In the genomic region with DNA sequence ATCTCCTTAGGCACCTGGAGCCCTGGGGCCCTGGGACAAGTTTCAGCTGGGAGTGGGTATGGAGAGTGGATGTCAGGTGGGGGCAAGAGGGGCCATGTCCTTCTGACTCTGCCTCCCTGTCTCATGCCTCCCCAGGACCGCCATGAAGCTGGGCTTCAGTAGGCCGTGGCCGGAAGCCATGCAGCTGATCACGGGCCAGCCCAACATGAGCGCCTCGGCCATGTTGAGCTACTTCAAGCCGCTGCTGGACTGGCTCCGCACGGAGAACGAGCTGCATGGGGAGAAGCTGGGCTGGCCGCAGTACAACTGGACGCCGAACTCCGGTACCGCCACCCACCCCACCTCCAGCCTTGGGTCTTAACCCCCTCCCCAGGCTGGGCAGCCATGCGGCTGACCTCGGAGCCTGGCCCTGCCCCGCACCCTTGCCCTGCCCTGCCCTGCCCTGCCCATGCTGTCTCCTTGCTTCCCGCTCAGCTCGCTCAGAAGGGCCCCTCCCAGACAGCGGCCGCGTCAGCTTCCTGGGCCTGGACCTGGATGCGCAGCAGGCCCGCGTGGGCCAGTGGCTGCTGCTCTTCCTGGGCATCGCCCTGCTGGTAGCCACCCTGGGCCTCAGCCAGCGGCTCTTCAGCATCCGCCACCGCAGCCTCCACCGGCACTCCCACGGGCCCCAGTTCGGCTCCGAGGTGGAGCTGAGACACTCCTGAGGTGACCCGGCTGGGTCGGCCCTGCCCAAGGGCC, we compare ENCODE assay signal across 27 cellular contexts. TPM values are rescaled to one million over a fixed set of nuclear protein-coding genes. Genes with fewer than 3 reads are reported as not detected.
"Had no signal": no experiment of that assay in that cellular context is flagged by ENCODE, and none has a peak within 500 bp of the region (broad histone marks: within the 10 kb centered on the region; RNA-seq: fewer than 3 reads in every experiment).

No MANE protein-coding gene starts in this region.

- H3K36me3 ChIP-seq: brain microvascular endothelial cell, cardiac muscle cell had no signal

- H3K4me3 Mint-ChIP-seq: activated B cell treated with CpG ODN at 0.5 μM for 24 hours; activated CD4-positive, alpha-beta memory T cell treated with anti-CD3 and anti-CD28 coated beads for 36 hours; activated CD4-positive, alpha-beta T cell treated with anti-CD3 and anti-CD28 coated beads, Interleukin-2, amount 10 ng/mL, durations not matched to agents 7 days and 5 days; activated naive CD4-positive, alpha-beta T cell treated with anti-CD3 and anti-CD28 coated beads, Interleukin-2, amount 10 ng/mL, durations not matched to agents 7 days and 5 days; activated naive CD8-positive, alpha-beta T cell treated with anti-CD3 and anti-CD28 coated beads for 36 hours; activated T-cell treated with anti-CD3 and anti-CD28 coated beads, Interleukin-2, amount 50 U/mL, for 4 hours; T-helper 1 cell treated with Interleukin-12 subunit alpha and Interleukin-12 subunit beta and Interleukin-4 antibody, amounts not matched to agents 30 μg/mL and 1 μg/mL, for 36 hours had no signal

- H3K36me3 Mint-ChIP-seq: activated CD4-positive, alpha-beta memory T cell treated with anti-CD3 and anti-CD28 coated beads for 36 hours; activated naive CD4-positive, alpha-beta T cell treated with anti-CD3 and anti-CD28 coated beads, Interleukin-2, amount 10 ng/mL, durations not matched to agents 7 days and 5 days; activated naive CD8-positive, alpha-beta T cell treated with anti-CD3 and anti-CD28 coated beads for 36 hours had no signal

- H3K27ac ChIP-seq: brain microvascular endothelial cell, cardiac muscle cell had no signal

- H3K27ac Mint-ChIP-seq: activated B cell treated with CpG ODN at 0.5 μM for 24 hours; activated CD4-positive, alpha-beta memory T cell treated with anti-CD3 and anti-CD28 coated beads for 36 hours; activated CD4-positive, alpha-beta T cell treated with anti-CD3 and anti-CD28 coated beads, Interleukin-2, amount 10 ng/mL, durations not matched to agents 7 days and 5 days; activated naive CD4-positive, alpha-beta T cell treated with anti-CD3 and anti-CD28 coated beads, Interleukin-2, amount 10 ng/mL, durations not matched to agents 7 days and 5 days; activated naive CD8-positive, alpha-beta T cell treated with anti-CD3 and anti-CD28 coated beads for 36 hours; activated T-helper 2 cell treated with anti-CD3 and anti-CD28 coated beads, Interferon-gamma antibody, Interleukin-2, Interleukin-4, amounts not matched to agents 10 μg/mL and 5 μg/mL and 100 μg/mL, durations not matched to agents 14 hours and 24 hours and 36 hours; T-helper 1 cell treated with Interleukin-12 subunit alpha and Interleukin-12 subunit beta and Interleukin-4 antibody, amounts not matched to agents 30 μg/mL and 1 μg/mL, for 36 hours had no signal

- DNase-seq: activated B cell treated with CpG ODN at 0.5 μM for 24 hours; activated CD4-positive, alpha-beta memory T cell treated with anti-CD3 and anti-CD28 coated beads for 36 hours; activated CD4-positive, alpha-beta T cell treated with anti-CD3 and anti-CD28 coated beads, Interleukin-2, amount 10 ng/mL, durations not matched to agents 7 days and 5 days; activated CD8-positive, alpha-beta memory T cell treated with anti-CD3 and anti-CD28 coated beads for 24 hours; activated gamma-delta T cell treated with Interleukin-2 at 50 U/mL for 16 hours; activated naive CD4-positive, alpha-beta T cell treated with anti-CD3 and anti-CD28 coated beads, Interleukin-2, amount 10 ng/mL, durations not matched to agents 7 days and 5 days; activated naive CD8-positive, alpha-beta T cell treated with anti-CD3 and anti-CD28 coated beads for 36 hours; activated T-cell treated with anti-CD3 and anti-CD28 coated beads, Interleukin-2, amount 50 U/mL, for 4 hours; brain microvascular endothelial cell; Karpas-422; MM.1S; NCI-H1105; NCI-H1436; NCI-H1694 treated with DMSO at 0.1 percent for 48 hours; NCI-H2029 treated with DMSO at 0.1 percent for 48 hours; NCI-H345; NCI-H510A; NCI-H526 treated with DMSO at 0.1 percent for 48 hours; NCI-H82; RPMI8226; SHP77 had no signal

- H3K4me3 ChIP-seq: cardiac muscle cell, K562 had no signal

- H3K4me1 Mint-ChIP-seq: activated B cell treated with CpG ODN at 0.5 μM for 24 hours; activated CD4-positive, alpha-beta T cell treated with anti-CD3 and anti-CD28 coated beads, Interleukin-2, amount 10 ng/mL, durations not matched to agents 7 days and 5 days; activated naive CD4-positive, alpha-beta T cell treated with anti-CD3 and anti-CD28 coated beads, Interleukin-2, amount 10 ng/mL, durations not matched to agents 7 days and 5 days; activated naive CD8-positive, alpha-beta T cell treated with anti-CD3 and anti-CD28 coated beads for 36 hours had no signal

- H3K9me3 Mint-ChIP-seq: activated B cell treated with CpG ODN at 0.5 μM for 24 hours; activated CD4-positive, alpha-beta memory T cell treated with anti-CD3 and anti-CD28 coated beads for 36 hours; activated CD4-positive, alpha-beta T cell treated with anti-CD3 and anti-CD28 coated beads, Interleukin-2, amount 10 ng/mL, durations not matched to agents 7 days and 5 days; activated naive CD4-positive, alpha-beta T cell treated with anti-CD3 and anti-CD28 coated beads, Interleukin-2, amount 10 ng/mL, durations not matched to agents 7 days and 5 days; activated naive CD8-positive, alpha-beta T cell treated with anti-CD3 and anti-CD28 coated beads for 36 hours; activated T-cell treated with anti-CD3 and anti-CD28 coated beads, Interleukin-2, amount 50 U/mL, for 4 hours; activated T-helper 2 cell treated with anti-CD3 and anti-CD28 coated beads, Interferon-gamma antibody, Interleukin-2, Interleukin-4, amounts not matched to agents 10 μg/mL and 5 μg/mL and 100 μg/mL, durations not matched to agents 14 hours and 24 hours and 36 hours; T-helper 1 cell treated with Interleukin-12 subunit alpha and Interleukin-12 subunit beta and Interleukin-4 antibody, amounts not matched to agents 30 μg/mL and 1 μg/mL, for 36 hours had no signal

- H3K27me3 Mint-ChIP-seq: activated CD4-positive, alpha-beta memory T cell treated with anti-CD3 and anti-CD28 coated beads for 36 hours had no signal

RNA-seq across cellular contexts. Expression of a gene that starts 20.0 kb away (rescaled TPM):
- total RNA-seq: activated naive CD8-positive, alpha-beta T cell treated with anti-CD3 and anti-CD28 coated beads for 36 hours; activated T-helper 2 cell treated with anti-CD3 and anti-CD28 coated beads, Interferon-gamma antibody, Interleukin-2, Interleukin-4, amounts not matched to agents 10 μg/mL and 5 μg/mL and 100 μg/mL, durations not matched to agents 14 hours and 24 hours and 36 hours had no signal

RNA-seq across cellular contexts. Expression of a gene that starts 26.3 kb away (rescaled TPM):
- total RNA-seq: activated B cell treated with CpG ODN at 0.5 μM for 24 hours; activated CD4-positive, alpha-beta memory T cell treated with anti-CD3 and anti-CD28 coated beads for 36 hours; activated CD4-positive, alpha-beta T cell treated with anti-CD3 and anti-CD28 coated beads, Interleukin-2, amount 10 ng/mL, durations not matched to agents 7 days and 5 days; activated naive CD8-positive, alpha-beta T cell treated with anti-CD3 and anti-CD28 coated beads for 36 hours; activated T-cell treated with anti-CD3 and anti-CD28 coated beads, Interleukin-2, amount 50 U/mL, for 4 hours; activated T-helper 2 cell treated with anti-CD3 and anti-CD28 coated beads, Interferon-gamma antibody, Interleukin-2, Interleukin-4, amounts not matched to agents 10 μg/mL and 5 μg/mL and 100 μg/mL, durations not matched to agents 14 hours and 24 hours and 36 hours; K562; OCI-LY7; SK-MEL-5 had no signal

RNA-seq across cellular contexts. Expression of a gene that starts 50.7 kb away (rescaled TPM):
- total RNA-seq: OCI-LY7 had no signal
